In the genomic region with DNA sequence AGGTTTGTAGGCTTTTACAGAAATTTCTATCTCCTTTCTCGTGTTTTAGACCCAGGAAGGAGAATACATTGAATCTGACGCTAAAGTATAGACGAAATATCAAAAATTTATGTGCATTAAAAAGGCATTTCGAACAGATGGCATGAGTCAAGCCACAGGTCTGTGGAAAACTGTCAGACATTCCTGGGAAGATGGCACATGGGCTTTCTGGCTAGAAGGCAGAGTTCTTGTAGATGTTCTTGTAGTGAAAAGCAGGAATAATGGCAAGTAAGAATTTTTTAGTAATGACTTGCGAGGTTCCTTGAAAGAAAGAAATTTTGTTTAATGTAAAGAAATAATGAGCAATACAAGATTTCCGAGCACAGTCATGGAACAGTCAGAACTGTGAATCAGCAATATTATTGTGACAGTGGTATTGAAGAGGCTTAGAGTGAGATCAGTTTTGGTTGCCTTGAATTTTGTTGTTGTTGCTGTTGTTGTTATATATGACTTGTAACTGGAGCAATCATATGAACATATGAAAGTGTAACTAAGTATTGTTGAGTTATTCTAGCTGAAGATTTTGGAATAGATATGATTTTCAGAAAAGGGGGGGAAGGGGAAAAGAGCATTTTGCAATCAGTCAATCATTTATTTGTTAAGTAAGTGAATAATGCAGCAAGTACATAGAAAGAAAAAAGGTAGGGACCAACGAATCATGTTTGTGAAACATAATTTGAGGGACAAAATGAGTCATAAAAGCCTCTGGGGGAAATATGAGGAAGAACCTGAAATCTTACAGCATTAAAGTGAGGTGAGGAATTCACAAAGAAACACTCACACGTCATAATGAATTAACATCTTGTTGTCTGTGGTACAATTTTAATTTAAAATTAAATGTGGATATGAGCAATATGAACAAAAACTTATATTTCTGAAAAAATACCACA, we compare ENCODE assay signal across 25 cellular contexts.
A peak's percentile ranks its signal among the peaks of the same experiment; 100 is the strongest.
DNase-seq lines count a peak whose midpoint lies in the region; ATAC-seq and TF ChIP-seq lines count a peak whose summit lies in the region.
"Had no signal": no experiment of that assay in that cellular context is flagged by ENCODE, and none has a peak within 500 bp of the region (broad histone marks: within the 10 kb centered on the region; RNA-seq: fewer than 3 reads in every experiment).

No MANE protein-coding gene starts in this region.

- no peak for TF ChIP-seq CTCF in RWPE1 (conservative IDR thresholded peaks at IDR 0.05; ENCODE audit: low read depth)

- ATAC-seq in GM18907 (IDR thresholded peaks at IDR 0.05; ENCODE audit: unreplicated experiment): peak; percentile 80
- ATAC-seq: activated CD8-positive, alpha-beta T cell treated with anti-CD3 and anti-CD28 coated beads, Interleukin-2, amount 10 ng/mL, durations not matched to agents 7 days and 5 days; gastrocnemius medialis; stimulated activated memory B cell treated with anti-CD40 and anti-IgM and Interleukin-4, amounts not matched to agents 10 μg/mL and 1 μg/mL and 100 μg/mL, for 72 hours had no signal

- CTCF ChIA-PET in RWPE1 (lab: Yijun Ruan, JAX): no interaction called here

- no peak overlapping the region for H3K27ac ChIP-seq in RWPE1
- H3K27ac ChIP-seq: gastrocnemius medialis, skin epidermis, suprapubic skin had no signal

- peak; percentile 68 for DNase-seq in HS-27A (ENCODE audit: low read depth)
- peak; percentile 52 for DNase-seq in RWPE1 (ENCODE audit: low spot score)
- peak; percentile 31 for DNase-seq in kidney tubule cell (ENCODE audit: low spot score)
- DNase-seq in GM03348 (ENCODE audit: low spot score): no peak
- DNase-seq in NCI-H2196 (lab: John Stamatoyannopoulos, UW; ENCODE audit: unreplicated experiment): no peak
- DNase-seq in NCI-H1436 (lab: John Stamatoyannopoulos, UW): no peak
- DNase-seq in GOT3 (lab: John Stamatoyannopoulos, UW): no peak
- DNase-seq: activated CD4-positive, CD25-positive, alpha-beta regulatory T cell treated with anti-CD3 and anti-CD28 coated beads, Interleukin-2, amount 50 U/mL, for 72 hours; activated CD8-positive, alpha-beta T cell treated with anti-CD3 and anti-CD28 coated beads, Interleukin-2, amount 10 ng/mL, durations not matched to agents 7 days and 5 days; activated naive CD4-positive, alpha-beta T cell treated with anti-CD3 and anti-CD28 coated beads for 36 hours; activated T-cell treated with anti-CD3 and anti-CD28 coated beads, Interleukin-2, amount 50 U/mL, for 1 hour; aorta; CD4-positive, CD25-positive, alpha-beta regulatory T cell; cerebellar nuclear complex; erythroblast; gastrocnemius medialis; islet precursor cell; MM.1S; NCI-H146; NCI-H526 treated with DMSO at 0.1 percent for 48 hours; SHP77 had no signal

- POLR2A ChIA-PET in RWPE1 (lab: Yijun Ruan, JAX; ENCODE audit: low non-redundant PET): no interaction called here

Comparison
In these comparisons a context has a peak if more than half of its experiments do, and no peak if none do; other contexts are left out.
1. DNase-seq: peak in HS-27A (single experiment), RWPE1 (single experiment) and kidney tubule cell (single experiment); none in GM03348 (single experiment), NCI-H2196 (single experiment), NCI-H1436 (single experiment) and GOT3 (single experiment).